ENCODE assay signal across 8 cellular contexts in genomic region chr9:95506692-95507455, GRCh38. TPM values are rescaled to one million over a fixed set of nuclear protein-coding genes. Genes with fewer than 3 reads are reported as not detected.
DNase-seq lines count a peak whose midpoint lies in the region; ATAC-seq, FAIRE-seq and TF ChIP-seq lines count a peak whose summit lies in the region.

No MANE protein-coding gene starts in this region.

- peak; percentile 57 to 80 for TF ChIP-seq POLR2A in thyroid gland (IDR thresholded peaks at IDR 0.05)

- H3K27ac Mint-ChIP-seq in endodermal cell, result peak overlapping the region; percentile 86

- CTCF ChIA-PET in BJ (lab: Yijun Ruan, JAX), result interaction anchor here (0.8 to 1.1 kb wide), 3 partner anchors 10 to 711 kb away, joined by 3 read pairs; partner anchors contain the start of gene PTCH1

- no peaks in the 10 kb centered on the region for H3K9me3 ChIP-seq in endodermal cell (ENCODE audit: control insufficient read depth, low read length)
- H3K9me3 ChIP-seq in mononuclear cell (ENCODE audit: low read depth, low read length), result no peaks in the 10 kb centered on the region
- H3K9me3 ChIP-seq in thyroid gland, result no peaks in the 10 kb centered on the region

- POLR2A ChIA-PET in BJ (lab: Charles Lee), result no interaction called here

- no peak for FAIRE-seq in D721Med (lab: Jason Lieb, UNC)

- peaks cover 22% of the 10 kb centered on the region for H3K4me1 Mint-ChIP-seq in endodermal cell

- intact Hi-C loops in thyroid gland (cut with DNase I), result no loop called here

- ATAC-seq in GM19035 (IDR thresholded peaks at IDR 0.05; ENCODE audit: unreplicated experiment), result peak; percentile 4

- H3K4me1 ChIP-seq in endodermal cell (ENCODE audit: control insufficient read depth, insufficient read depth, low read length), result no peaks in the 10 kb centered on the region
- H3K4me1 ChIP-seq in mononuclear cell (ENCODE audit: insufficient read depth, low read length), result peaks cover 45% of the 10 kb centered on the region
- peaks cover 21 to 23% of the 10 kb centered on the region in 2 donors for H3K4me1 ChIP-seq in thyroid gland

- H3K4me3 ChIP-seq in BJ (ENCODE audit: low read depth, low read length) (peak overlapping the region; percentile 73), endodermal cell (ENCODE audit: low read length) (peak overlapping the region; percentile 97), mononuclear cell (ENCODE audit: low read length) (peak overlapping the region; percentile 71), thyroid gland (replicated peaks in 1 of 3) (peak overlapping the region; percentile 55 to 92 (median 87))

- H3K36me3 ChIP-seq in BJ (ENCODE audit: control insufficient read depth, insufficient read depth, low read length) (no peaks in the 10 kb centered on the region; the same call in 1 of the 2 replicates), endodermal cell (ENCODE audit: control insufficient read depth, insufficient read depth, low read length) (peaks cover 5% of the 10 kb centered on the region), thyroid gland (no peaks in the 10 kb centered on the region)

- H3K4me3 Mint-ChIP-seq in endodermal cell, result peak overlapping the region; percentile 80

- H3K27me3 Mint-ChIP-seq in endodermal cell (ENCODE audit: insufficient read depth), result peaks cover 15% of the 10 kb centered on the region

- peak overlapping the region; percentile 68 for H3K27ac ChIP-seq in endodermal cell (ENCODE audit: low read depth, low read length)
- H3K27ac ChIP-seq in thyroid gland, result peak overlapping the region; percentile 72 to 94 (median 86)

- peaks cover 13% of the 10 kb centered on the region for H3K36me3 Mint-ChIP-seq in endodermal cell (ENCODE audit: low read depth)

- H3K9ac ChIP-seq in endodermal cell (ENCODE audit: extremely low read depth, low read length, poor library complexity, severe bottlenecking), result peak overlapping the region; percentile 83

- TF ChIP-seq CTCF in BJ (IDR thresholded peaks at IDR 0.05; ENCODE audit: insufficient read depth, low read depth, low read length), result 0 out of 2 replicates have a peak, but pooled peaks have one; percentile 4
- TF ChIP-seq CTCF in endodermal cell (conservative IDR thresholded peaks at IDR 0.05), result peak; percentile 45
- no peak for TF ChIP-seq CTCF in thyroid gland (IDR thresholded peaks at IDR 0.05)
- no peak for TF ChIP-seq CTCF in D721Med (IDR thresholded peaks at IDR 0.05; ENCODE audit: insufficient read depth, missing control alignments)

- no peaks in the 10 kb centered on the region for H3K9me3 Mint-ChIP-seq in endodermal cell

- DNase-seq in BJ (ENCODE audit: low read depth) (no peak), MV-4-11 (lab: John Stamatoyannopoulos, UW) (peak; percentile 58), endodermal cell (peak; percentile 86), thyroid gland (peak; percentile 62 to 71), D721Med (ENCODE audit: insufficient read length, low spot score) (no peak)
- peak; percentile 23 for DNase-seq in activated CD4-positive, alpha-beta T cell treated with anti-CD3 and anti-CD28 coated beads, Interleukin-2, amount 50 U/mL, for 1 hour

- H3K27me3 ChIP-seq in BJ (ENCODE audit: control insufficient read depth, insufficient read depth, low read length) (no peaks in the 10 kb centered on the region; the same call in 1 of the 2 replicates), endodermal cell (ENCODE audit: control insufficient read depth, insufficient read depth, low read length, poor library complexity, severe bottlenecking) (no peaks in the 10 kb centered on the region), mononuclear cell (ENCODE audit: insufficient read depth, low read length) (peaks cover 66% of the 10 kb centered on the region), thyroid gland (no peaks in the 10 kb centered on the region)

- 0% methylated on average over 42 to 59 of the region's 59 CpGs for WGBS in endodermal cell (ENCODE audit: insufficient coverage in 1 of 2, insufficient read length in 1 of 2), 2 experiments
- 0% methylated on average over 28 to 50 of the region's 59 CpGs for WGBS in thyroid gland, 2 donors

RNA-seq across cellular contexts. Expression of gene PTCH1, which starts 9.9 kb away (rescaled TPM):
- polyA plus RNA-seq in BJ (2011; rRNA removed), result 1.5 and 2.8 TPM in 2 replicates
- polyA minus RNA-seq in BJ (2011; rRNA and poly(A)+ RNA removed), result 6.1 and 6.5 TPM in 2 replicates
- total RNA-seq in endodermal cell (10 to 100 TPM; 26.0 to 32.9 TPM), mononuclear cell (10.2 TPM), thyroid gland (100 to 1,000 TPM in 1 of 4 donors, 10 to 100 TPM in 3; 10.7 to 293 (median 16.3) TPM)
- polyA plus RNA-seq in endodermal cell (2013, experiment 1 of 2), result 21.0 TPM
- 18.5 TPM for polyA plus RNA-seq in endodermal cell (2013, experiment 2 of 2)

Comparison
In these comparisons a context has a peak if more than half of its experiments do, and no peak if none do; other contexts are left out.
1. DNase-seq: peak in MV-4-11 (single experiment), activated CD4-positive, alpha-beta T cell treated with anti-CD3 and anti-CD28 coated beads, Interleukin-2, amount 50 U/mL, for 1 hour (single experiment), endodermal cell (single experiment) and thyroid gland (2 of 2); none in BJ (single experiment) and D721Med (single experiment).
2. CTCF ChIP-seq: peak in BJ (single experiment) and endodermal cell (single experiment); none in thyroid gland (0 of 6) and D721Med (single experiment).
3. Peak in every context shown above with its lines, with median percentiles within 50 percentile points of each other: H3K4me3 ChIP-seq.